In genomic region chr1:241142493-241142892, GRCh38 we compare ENCODE assay signal across 1 cellular context.
TF ChIP-seq lines count a peak whose summit lies in the region.

No MANE protein-coding gene starts in this region.

TF ChIP-seq in WTC11, 78 proteins besides CTCF, POLR2A, EP300 and RAD21 (continued from another document):
- no peak for TF ChIP-seq PRDM15 (CRISPR knock-in tag; IDR thresholded peaks at IDR 0.05)
- TF ChIP-seq NFYB (CRISPR knock-in tag; conservative IDR thresholded peaks at IDR 0.05; ENCODE audit: low read depth), result no peak
- no peak for TF ChIP-seq STAT6 (CRISPR knock-in tag; conservative IDR thresholded peaks at IDR 0.05; ENCODE audit: low read depth)
- no peak for TF ChIP-seq ZNF263 (CRISPR knock-in tag; IDR thresholded peaks at IDR 0.05; ENCODE audit: low read depth)
- no peak for TF ChIP-seq USF2 (CRISPR knock-in tag; IDR thresholded peaks at IDR 0.05)
- TF ChIP-seq ZNF416 (CRISPR knock-in tag; IDR thresholded peaks at IDR 0.05), result no peak
- no peak for TF ChIP-seq RORB (CRISPR knock-in tag; IDR thresholded peaks at IDR 0.05)
- TF ChIP-seq TCF7 (CRISPR knock-in tag; IDR thresholded peaks at IDR 0.05; ENCODE audit: low read depth), result no peak
- no peak for TF ChIP-seq FOXJ3 (CRISPR knock-in tag; IDR thresholded peaks at IDR 0.05; ENCODE audit: borderline replicate concordance)
- no peak for TF ChIP-seq ZNF532 (CRISPR knock-in tag; IDR thresholded peaks at IDR 0.05; ENCODE audit: borderline replicate concordance)
- no peak for TF ChIP-seq ATF1 (CRISPR knock-in tag; IDR thresholded peaks at IDR 0.05)
- no peak for TF ChIP-seq ZNF425 (CRISPR knock-in tag; conservative IDR thresholded peaks at IDR 0.05)
